In the genomic region with DNA sequence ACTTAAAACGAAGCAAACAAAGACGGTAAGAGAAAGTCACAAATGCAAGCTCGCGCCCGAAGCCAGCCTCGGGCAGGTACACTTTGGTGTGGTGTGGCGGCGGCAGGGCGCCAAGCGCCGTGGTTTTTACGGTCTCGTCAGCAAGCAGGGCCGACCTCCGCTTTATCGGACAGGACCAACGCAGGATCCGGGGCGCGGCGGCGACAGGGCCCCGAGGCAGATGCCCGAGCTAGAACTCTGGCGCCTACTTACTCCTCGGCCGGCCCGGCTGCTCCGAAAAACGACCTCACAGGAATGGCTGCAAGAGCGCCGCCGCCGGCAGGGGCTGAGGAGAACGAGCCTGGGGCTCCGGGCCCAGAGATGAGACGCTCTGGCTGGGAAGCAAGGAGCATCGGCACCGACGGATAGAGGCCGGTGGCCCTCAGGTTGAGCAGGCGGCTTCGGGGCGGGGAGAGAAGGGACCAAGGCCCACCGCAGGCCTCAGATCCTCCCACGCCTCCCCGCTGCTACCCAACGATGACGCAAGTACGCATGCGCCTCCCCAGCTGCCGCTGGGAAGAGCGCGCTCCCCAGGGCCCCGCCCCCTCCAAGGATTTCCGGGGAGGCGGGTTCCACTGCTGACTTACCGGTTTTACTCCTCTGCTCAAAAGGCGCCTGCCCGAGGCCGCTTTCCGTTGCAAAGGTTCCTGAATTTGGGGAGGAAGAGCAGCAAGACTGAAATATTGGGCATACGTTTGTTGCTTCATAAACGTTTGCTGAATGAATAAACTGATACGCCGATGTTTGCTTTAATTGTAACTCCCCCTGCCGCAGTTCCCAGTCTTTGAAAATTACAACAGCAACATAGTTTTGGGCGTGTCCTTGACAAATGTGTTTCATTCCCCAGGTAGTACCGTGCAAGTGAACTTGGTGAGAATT, we compare ENCODE assay signal across 8 cellular contexts.
DNase-seq lines count a peak whose midpoint lies in the region; ATAC-seq, FAIRE-seq and TF ChIP-seq lines count a peak whose summit lies in the region.

No MANE protein-coding gene starts in this region.

- H3K36me3 Mint-ChIP-seq in endodermal cell (ENCODE audit: low read depth), result peaks cover 25% of the 10 kb centered on the region

- H3K27ac ChIP-seq in HUES48 (ENCODE audit: low read depth, low read length) (peak overlapping the region; percentile 97), endodermal cell (ENCODE audit: low read depth, low read length) (peak overlapping the region; percentile 97)

- H3K36me3 ChIP-seq in HUES48 (ENCODE audit: control insufficient read depth, insufficient read depth, low read length), result peaks cover 6% of the 10 kb centered on the region
- peaks cover 16% of the 10 kb centered on the region for H3K36me3 ChIP-seq in endodermal cell (ENCODE audit: control insufficient read depth, insufficient read depth, low read length)

- H3K9me3 ChIP-seq in HUES48 (ENCODE audit: control insufficient read depth, insufficient read depth, low read length), result no peaks in the 10 kb centered on the region
- H3K9me3 ChIP-seq in endodermal cell (ENCODE audit: control insufficient read depth, low read length), result peaks cover 10% of the 10 kb centered on the region

- H3K27me3 ChIP-seq in HUES48 (ENCODE audit: control insufficient read depth, insufficient read depth, low read length) (no peaks in the 10 kb centered on the region), endodermal cell (ENCODE audit: control insufficient read depth, insufficient read depth, low read length, poor library complexity, severe bottlenecking) (no peaks in the 10 kb centered on the region)

- H3K9ac ChIP-seq in HUES48 (ENCODE audit: low read depth, low read length) (peak overlapping the region; percentile 88), endodermal cell (ENCODE audit: extremely low read depth, low read length, poor library complexity, severe bottlenecking) (peak overlapping the region; percentile 93)

- H3K4me3 ChIP-seq in HUES48 (ENCODE audit: low read depth, low read length) (peak overlapping the region; percentile 91), endodermal cell (ENCODE audit: low read length) (peak overlapping the region; percentile 90)

- DNase-seq in D721Med (ENCODE audit: insufficient read length, low spot score) (no peak), NOMO-1 treated with dmso at 0.1 percent for 144 hours (lab: John Stamatoyannopoulos, UW; ENCODE audit: unreplicated experiment) (peak; percentile 95), endodermal cell (peak; percentile 98), mesenteric fat pad (ENCODE audit: low spot score) (peak; percentile 97)
- DNase-seq in activated CD8-positive, alpha-beta memory T cell treated with anti-CD3 and anti-CD28 coated beads, Interleukin-2, amount 50 U/mL, for 1 hour (ENCODE audit: extremely low read depth), result peak; percentile 93
- DNase-seq in stimulated activated CD8-positive, alpha-beta memory T cell treated with anti-CD3 and anti-CD28 coated beads, Interleukin-15, amount 100 ng/mL, for 1 hour (ENCODE audit: low read depth), result peak; percentile 88

- 0 to 2% methylated on average over 36 to 69 of the region's 69 CpGs for WGBS in endodermal cell (ENCODE audit: insufficient coverage in 1 of 2, insufficient read length in 1 of 2), 2 experiments

- no peak for FAIRE-seq in D721Med (lab: Jason Lieb, UNC)

- TF ChIP-seq CTCF in D721Med (IDR thresholded peaks at IDR 0.05; ENCODE audit: insufficient read depth, missing control alignments) (peak; percentile 16), endodermal cell (conservative IDR thresholded peaks at IDR 0.05) (peak; percentile 64)

- peaks cover 21% of the 10 kb centered on the region for H3K4me1 ChIP-seq in HUES48 (ENCODE audit: control insufficient read depth, insufficient read depth, low read length)
- H3K4me1 ChIP-seq in endodermal cell (ENCODE audit: control insufficient read depth, insufficient read depth, low read length), result peaks cover 4% of the 10 kb centered on the region

- H3K27ac Mint-ChIP-seq in endodermal cell, result peak overlapping the region; percentile 97

- H3K27me3 Mint-ChIP-seq in endodermal cell (ENCODE audit: insufficient read depth), result no peaks in the 10 kb centered on the region

- peak overlapping the region; percentile 85 for H3K4me3 Mint-ChIP-seq in endodermal cell

- peaks cover 8% of the 10 kb centered on the region for H3K9me3 Mint-ChIP-seq in endodermal cell

- ATAC-seq in GM21423 (IDR thresholded peaks at IDR 0.05; ENCODE audit: unreplicated experiment), result peak; percentile 67

- peaks cover 36% of the 10 kb centered on the region for H3K4me1 Mint-ChIP-seq in endodermal cell
